ENCODE assay signal across 20 cellular contexts in the genomic region with DNA sequence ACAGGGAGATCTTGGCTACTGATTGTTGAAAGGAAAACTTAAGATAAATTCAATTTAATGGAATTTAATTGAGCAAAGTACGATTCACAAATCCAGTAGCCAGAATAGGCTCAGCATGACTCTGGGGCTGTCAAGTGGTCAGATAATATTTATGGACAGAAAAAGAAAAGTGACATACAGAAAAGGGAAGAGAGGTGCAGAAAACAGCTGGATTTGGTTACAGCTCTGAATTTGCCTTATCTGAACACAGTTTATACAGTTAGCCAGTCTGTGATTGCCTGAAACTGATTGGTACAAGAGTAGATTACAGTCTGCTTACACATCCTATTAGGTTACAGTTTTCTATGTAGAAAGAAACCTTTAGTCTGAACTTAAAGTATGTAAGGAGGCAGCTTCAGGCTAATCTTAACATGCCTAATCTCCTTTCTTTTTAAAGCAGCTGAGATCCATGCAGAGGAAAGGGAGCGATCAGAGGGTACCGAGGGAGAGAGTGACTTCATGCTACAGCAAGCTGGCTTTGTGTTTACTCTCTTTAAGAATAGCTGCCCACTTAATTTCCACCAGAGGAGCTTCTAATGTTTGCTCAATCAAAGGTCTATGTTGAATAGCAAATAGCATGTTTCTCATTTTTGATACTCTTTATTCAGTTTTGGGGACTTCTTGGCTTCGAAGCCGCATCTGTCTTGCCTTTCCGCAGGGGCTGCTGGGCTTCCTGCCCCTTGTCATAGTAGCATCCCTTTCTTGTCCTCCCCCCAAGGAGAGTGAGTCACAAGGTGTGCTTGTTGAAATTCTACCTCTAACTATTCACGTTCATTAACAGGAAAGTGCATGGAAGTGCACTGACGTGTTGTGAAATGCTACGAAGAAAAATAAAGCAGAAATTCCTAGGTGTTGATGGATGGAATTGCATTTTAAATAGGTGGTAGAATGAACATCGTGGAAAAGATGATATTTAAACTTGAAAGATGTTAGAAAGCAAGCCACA.
"Had no signal": no experiment of that assay in that cellular context is flagged by ENCODE, and none has a peak within 500 bp of the region (broad histone marks: within the 10 kb centered on the region; RNA-seq: fewer than 3 reads in every experiment).

No MANE protein-coding gene starts in this region.

- ATAC-seq: activated CD4-positive, alpha-beta T cell treated with anti-CD3 and anti-CD28 coated beads for 36 hours; effector memory CD8-positive, alpha-beta T cell; stimulated activated effector memory CD8-positive, alpha-beta T cell treated with anti-CD3 and anti-CD28 coated beads, Interleukin-12 subunit alpha, Interleukin-12 subunit beta, amount 100 ng/mL, for 72 hours had no signal

- H3K27me3 Mint-ChIP-seq: activated CD4-positive, alpha-beta memory T cell treated with anti-CD3 and anti-CD28 coated beads, Interleukin-2, amount 10 ng/mL, durations not matched to agents 7 days and 5 days; activated CD4-positive, alpha-beta T cell treated with anti-CD3 and anti-CD28 coated beads for 36 hours; activated naive CD8-positive, alpha-beta T cell treated with anti-CD3 and anti-CD28 coated beads for 36 hours; dendritic cell treated with granulocyte-macrophage colony-stimulating factor and Interleukin-4, amounts not matched to agents 40 ng/mL and 50 ng/mL, for 4 days; effector memory CD8-positive, alpha-beta T cell had no signal

- H3K27ac ChIP-seq: brain microvascular endothelial cell, right atrium auricular region, thyroid gland, uterus, VCaP had no signal

- H3K9me3 ChIP-seq: right atrium auricular region, thyroid gland, uterus had no signal

- H3K4me3 Mint-ChIP-seq: activated CD4-positive, alpha-beta memory T cell treated with anti-CD3 and anti-CD28 coated beads, Interleukin-2, amount 10 ng/mL, durations not matched to agents 7 days and 5 days; activated CD4-positive, alpha-beta T cell treated with anti-CD3 and anti-CD28 coated beads for 36 hours; activated naive CD8-positive, alpha-beta T cell treated with anti-CD3 and anti-CD28 coated beads for 36 hours; dendritic cell treated with granulocyte-macrophage colony-stimulating factor and Interleukin-4, amounts not matched to agents 40 ng/mL and 50 ng/mL, for 4 days; effector memory CD8-positive, alpha-beta T cell; stimulated activated effector memory CD8-positive, alpha-beta T cell treated with anti-CD3 and anti-CD28 coated beads, Interleukin-12 subunit alpha, Interleukin-12 subunit beta, amount 100 ng/mL, for 72 hours had no signal

- H3K9me3 Mint-ChIP-seq: activated CD4-positive, alpha-beta memory T cell treated with anti-CD3 and anti-CD28 coated beads, Interleukin-2, amount 10 ng/mL, durations not matched to agents 7 days and 5 days; activated naive CD8-positive, alpha-beta T cell treated with anti-CD3 and anti-CD28 coated beads for 36 hours; effector memory CD8-positive, alpha-beta T cell; stimulated activated effector memory CD8-positive, alpha-beta T cell treated with anti-CD3 and anti-CD28 coated beads, Interleukin-12 subunit alpha, Interleukin-12 subunit beta, amount 100 ng/mL, for 72 hours had no signal

- H3K27ac Mint-ChIP-seq: activated CD4-positive, alpha-beta memory T cell treated with anti-CD3 and anti-CD28 coated beads, Interleukin-2, amount 10 ng/mL, durations not matched to agents 7 days and 5 days; activated CD4-positive, alpha-beta T cell treated with anti-CD3 and anti-CD28 coated beads for 36 hours; activated naive CD8-positive, alpha-beta T cell treated with anti-CD3 and anti-CD28 coated beads for 36 hours; dendritic cell treated with granulocyte-macrophage colony-stimulating factor and Interleukin-4, amounts not matched to agents 40 ng/mL and 50 ng/mL, for 4 days; effector memory CD8-positive, alpha-beta T cell; stimulated activated effector memory CD8-positive, alpha-beta T cell treated with anti-CD3 and anti-CD28 coated beads, Interleukin-12 subunit alpha, Interleukin-12 subunit beta, amount 100 ng/mL, for 72 hours had no signal

- H3K36me3 Mint-ChIP-seq: activated naive CD8-positive, alpha-beta T cell treated with anti-CD3 and anti-CD28 coated beads for 36 hours; stimulated activated effector memory CD8-positive, alpha-beta T cell treated with anti-CD3 and anti-CD28 coated beads, Interleukin-12 subunit alpha, Interleukin-12 subunit beta, amount 100 ng/mL, for 72 hours had no signal

- H3K27me3 ChIP-seq: brain microvascular endothelial cell, right atrium auricular region, thyroid gland, uterus had no signal

- H3K36me3 ChIP-seq: brain microvascular endothelial cell, right atrium auricular region, thyroid gland, uterus had no signal

- H3K4me1 Mint-ChIP-seq: activated CD4-positive, alpha-beta memory T cell treated with anti-CD3 and anti-CD28 coated beads, Interleukin-2, amount 10 ng/mL, durations not matched to agents 7 days and 5 days; activated CD4-positive, alpha-beta T cell treated with anti-CD3 and anti-CD28 coated beads for 36 hours; activated naive CD8-positive, alpha-beta T cell treated with anti-CD3 and anti-CD28 coated beads for 36 hours; stimulated activated effector memory CD8-positive, alpha-beta T cell treated with anti-CD3 and anti-CD28 coated beads, Interleukin-12 subunit alpha, Interleukin-12 subunit beta, amount 100 ng/mL, for 72 hours had no signal

- H3K4me3 ChIP-seq: right atrium auricular region, thyroid gland, uterus had no signal

- H3K4me1 ChIP-seq: right atrium auricular region, thyroid gland, uterus had no signal

- DNase-seq: activated CD4-positive, alpha-beta memory T cell treated with anti-CD3 and anti-CD28 coated beads, Interleukin-2, amount 10 ng/mL, durations not matched to agents 7 days and 5 days; activated CD4-positive, alpha-beta T cell treated with anti-CD3 and anti-CD28 coated beads for 36 hours; activated gamma-delta T cell treated with Interleukin-2 at 50 U/mL for 16 hours; activated naive CD8-positive, alpha-beta T cell treated with anti-CD3 and anti-CD28 coated beads for 36 hours; activated T-cell treated with anti-CD3 and anti-CD28 coated beads, Interleukin-2, amount 50 U/mL, for 48 hours; brain microvascular endothelial cell; cerebellar nuclear complex; effector memory CD8-positive, alpha-beta T cell; erythroblast; hypothalamus; kidney glomerular epithelial cell; midbrain; posterior cingulate gyrus; small intestine; thyroid gland; uterus had no signal
